Comparison of ENCODE assay signal across 1 cellular context in genomic region chr14:51939211-51939705, GRCh38.
TF ChIP-seq lines count a peak whose summit lies in the region.

No MANE protein-coding gene starts in this region.

TF ChIP-seq in GM12878, 131 proteins besides CTCF, POLR2A, EP300 and RAD21:
- TF ChIP-seq NFXL1 (IDR thresholded peaks at IDR 0.05; ENCODE audit: borderline replicate concordance) (no peak), ZNF207 (IDR thresholded peaks at IDR 0.05; ENCODE audit: borderline replicate concordance) (no peak), RFX5 (IDR thresholded peaks at IDR 0.05; ENCODE audit: low read depth, low read length) (no peak), CHD2 (IDR thresholded peaks at IDR 0.05; ENCODE audit: borderline replicate concordance, low read depth, low read length) (no peak), ZBTB40 (IDR thresholded peaks at IDR 0.05; ENCODE audit: borderline replicate concordance) (no peak), PRDM15 (CRISPR knock-in tag; IDR thresholded peaks at IDR 0.05) (no peak), RAD51 (IDR thresholded peaks at IDR 0.05) (no peak), YY1 (IDR thresholded peaks at IDR 0.05; ENCODE audit: low read depth, low read length) (0 out of 2 replicates have a peak, but pooled peaks have one; percentile 39)
